8 cellular contexts compared by ENCODE assay signal in genomic region chr13:36131215-36131930, GRCh38. TPM values are rescaled to one million over a fixed set of nuclear protein-coding genes. Genes with fewer than 3 reads are reported as not detected.
DNase-seq lines count a peak whose midpoint lies in the region; ATAC-seq and TF ChIP-seq lines count a peak whose summit lies in the region.

Gene DCLK1 (minus strand): TSS chr13:36131382.

- H3K36me3 ChIP-seq in trophoblast cell (ENCODE audit: control insufficient read depth in 1 of 2, insufficient read depth in 2 of 2, low read length in 2 of 2) = no peaks in the 10 kb centered on the region

- H3K9ac ChIP-seq in trophoblast cell (ENCODE audit: low read length) = no peak within 1 kb of the TSS

- H3K4me2 ChIP-seq in trophoblast cell (ENCODE audit: low read length) = peak within 1 kb of the TSS; percentile 73

- no peaks in the 10 kb centered on the region for H3K79me2 ChIP-seq in trophoblast cell (ENCODE audit: control insufficient read depth, insufficient read depth, low read length, poor library complexity)

- peaks cover 5% of the 10 kb centered on the region for H3K9me3 ChIP-seq in trophoblast cell (ENCODE audit: insufficient read depth, low read depth, low read length)

- H3K18ac ChIP-seq in trophoblast cell (ENCODE audit: low read length) = no peak within 1 kb of the TSS

- no peak within 1 kb of the TSS for H4K12ac ChIP-seq in trophoblast cell (ENCODE audit: low read depth, low read length)

- no peak within 1 kb of the TSS for H3K23ac ChIP-seq in trophoblast cell (ENCODE audit: low read length)

- H2BK5ac ChIP-seq in trophoblast cell (ENCODE audit: low read depth, low read length, poor library complexity) = no peak within 1 kb of the TSS

- H2AFZ ChIP-seq in trophoblast cell (ENCODE audit: insufficient read depth, low read length, poor library complexity) = peak within 1 kb of the TSS; percentile 38

- peak; percentile 87 for ATAC-seq in SK-N-SH treated with all-trans-retinoic acid at 6 μM for 48 hours
- ATAC-seq in HG03571 (IDR thresholded peaks at IDR 0.05; ENCODE audit: unreplicated experiment) = no peak
- ATAC-seq in HG02840 (IDR thresholded peaks at IDR 0.05; ENCODE audit: low FRiP score, unreplicated experiment) = no peak
- no peak for ATAC-seq in HG03095 (IDR thresholded peaks at IDR 0.05; ENCODE audit: unreplicated experiment)

- H3K79me1 ChIP-seq in trophoblast cell (ENCODE audit: low read length) = no peaks in the 10 kb centered on the region

- WGBS in trophoblast cell (ENCODE audit: extremely low coverage, insufficient coverage, insufficient read length) = no CpG with 5 or more reads among the region's 48 CpGs

- H3K4ac ChIP-seq in trophoblast cell (ENCODE audit: low read depth, low read length) = no peak within 1 kb of the TSS

- no peak within 1 kb of the TSS for H3K14ac ChIP-seq in trophoblast cell (ENCODE audit: low read length)

- no peak within 1 kb of the TSS for H4K91ac ChIP-seq in trophoblast cell (ENCODE audit: low read depth, low read length)

- peaks cover 31% of the 10 kb centered on the region for H3K27me3 ChIP-seq in trophoblast cell (ENCODE audit: insufficient read depth, low read length)

- no peak within 1 kb of the TSS for H2BK120ac ChIP-seq in trophoblast cell (ENCODE audit: insufficient read depth, low read length, poor library complexity)

- no peak within 1 kb of the TSS for H2AK5ac ChIP-seq in trophoblast cell (ENCODE audit: low read length)

- no peak within 1 kb of the TSS for H3K27ac ChIP-seq in trophoblast cell (ENCODE audit: low read depth, low read length)

- no peak within 1 kb of the TSS for H2BK12ac ChIP-seq in trophoblast cell (ENCODE audit: low read length)

- no peak within 1 kb of the TSS for H4K8ac ChIP-seq in trophoblast cell (ENCODE audit: low read depth, low read length)

- DNase-seq in HFF-Myc (ENCODE audit: extremely low read depth, low read depth) = no peak
- peak; percentile 51 for DNase-seq in glomerular visceral epithelial cell (ENCODE audit: extremely low spot score)
- peak in 1 of 2 donors; percentile 31 for DNase-seq in trophoblast cell
- DNase-seq in KG1 (lab: John Stamatoyannopoulos, UW) = no peak

- no peak for TF ChIP-seq CTCF in HFF-Myc (IDR thresholded peaks at IDR 0.05; ENCODE audit: low read depth, low read length, missing control alignments)

- H3K4me3 ChIP-seq in HFF-Myc (replicated peaks; ENCODE audit: low read depth, low read length) (peak within 1 kb of the TSS; percentile 26), trophoblast cell (ENCODE audit: low read depth, low read length) (peak within 1 kb of the TSS; percentile 46)

- H3K4me1 ChIP-seq in trophoblast cell (ENCODE audit: control insufficient read depth in 1 of 2, insufficient read depth in 2 of 2, low read length in 2 of 2) = peaks cover 0 to 5% of the 10 kb centered on the region in 2 experiments

TF ChIP-seq in SK-N-SH treated with all-trans-retinoic acid at 6 μM for 48 hours, 23 proteins besides CTCF, POLR2A, EP300 and RAD21:
- TF ChIP-seq ARNTL (CRISPR knock-in tag; IDR thresholded peaks at IDR 0.05; ENCODE audit: borderline replicate concordance, low read depth) (no peak), TCF4 (CRISPR knock-in tag; IDR thresholded peaks at IDR 0.05; ENCODE audit: borderline replicate concordance) (no peak), PATZ1 (CRISPR knock-in tag; IDR thresholded peaks at IDR 0.05; ENCODE audit: borderline replicate concordance) (no peak), ZFP3 (CRISPR knock-in tag; IDR thresholded peaks at IDR 0.05) (no peak), ZC3H10 (CRISPR knock-in tag; IDR thresholded peaks at IDR 0.05) (no peak), RARB (CRISPR knock-in tag; IDR thresholded peaks at IDR 0.05) (no peak), ISL1 (CRISPR knock-in tag; IDR thresholded peaks at IDR 0.05) (no peak), ESRRG (CRISPR knock-in tag; IDR thresholded peaks at IDR 0.05) (no peak), ZNF70 (CRISPR knock-in tag; IDR thresholded peaks at IDR 0.05) (no peak), GLIS3 (CRISPR knock-in tag; IDR thresholded peaks at IDR 0.05) (no peak), ZNF565 (CRISPR knock-in tag; conservative IDR thresholded peaks at IDR 0.05; ENCODE audit: low read depth) (no peak), CSDC2 (CRISPR knock-in tag; IDR thresholded peaks at IDR 0.05) (no peak), OSR1 (CRISPR knock-in tag; IDR thresholded peaks at IDR 0.05) (no peak)
- TF ChIP-seq, protein P1, sequence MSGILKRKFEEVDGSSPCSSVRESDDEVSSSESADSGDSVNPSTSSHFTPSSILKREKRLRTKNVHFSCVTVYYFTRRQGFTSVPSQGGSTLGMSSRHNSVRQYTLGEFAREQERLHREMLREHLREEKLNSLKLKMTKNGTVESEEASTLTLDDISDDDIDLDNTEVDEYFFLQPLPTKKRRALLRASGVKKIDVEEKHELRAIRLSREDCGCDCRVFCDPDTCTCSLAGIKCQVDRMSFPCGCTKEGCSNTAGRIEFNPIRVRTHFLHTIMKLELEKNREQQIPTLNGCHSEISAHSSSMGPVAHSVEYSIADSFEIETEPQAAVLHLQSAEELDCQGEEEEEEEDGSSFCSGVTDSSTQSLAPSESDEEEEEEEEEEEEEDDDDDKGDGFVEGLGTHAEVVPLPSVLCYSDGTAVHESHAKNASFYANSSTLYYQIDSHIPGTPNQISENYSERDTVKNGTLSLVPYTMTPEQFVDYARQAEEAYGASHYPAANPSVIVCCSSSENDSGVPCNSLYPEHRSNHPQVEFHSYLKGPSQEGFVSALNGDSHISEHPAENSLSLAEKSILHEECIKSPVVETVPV (CRISPR knock-in tag; IDR thresholded peaks at IDR 0.05) = no peak
- TF ChIP-seq, protein P2, sequence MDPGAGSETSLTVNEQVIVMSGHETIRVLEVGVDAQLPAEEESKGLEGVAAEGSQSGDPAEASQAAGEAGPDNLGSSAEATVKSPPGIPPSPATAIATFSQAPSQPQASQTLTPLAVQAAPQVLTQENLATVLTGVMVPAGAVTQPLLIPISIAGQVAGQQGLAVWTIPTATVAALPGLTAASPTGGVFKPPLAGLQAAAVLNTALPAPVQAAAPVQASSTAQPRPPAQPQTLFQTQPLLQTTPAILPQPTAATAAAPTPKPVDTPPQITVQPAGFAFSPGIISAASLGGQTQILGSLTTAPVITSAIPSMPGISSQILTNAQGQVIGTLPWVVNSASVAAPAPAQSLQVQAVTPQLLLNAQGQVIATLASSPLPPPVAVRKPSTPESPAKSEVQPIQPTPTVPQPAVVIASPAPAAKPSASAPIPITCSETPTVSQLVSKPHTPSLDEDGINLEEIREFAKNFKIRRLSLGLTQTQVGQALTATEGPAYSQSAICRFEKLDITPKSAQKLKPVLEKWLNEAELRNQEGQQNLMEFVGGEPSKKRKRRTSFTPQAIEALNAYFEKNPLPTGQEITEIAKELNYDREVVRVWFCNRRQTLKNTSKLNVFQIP (CRISPR knock-in tag; IDR thresholded peaks at IDR 0.05; ENCODE audit: borderline replicate concordance, low read depth) = no peak

RNA-seq across cellular contexts. Expression of gene DCLK1, which starts in this region (rescaled TPM):
- polyA plus RNA-seq in trophoblast cell (2013) = 0.96 and 1.0 TPM in 2 replicates
